19 cellular contexts compared by ENCODE assay signal in genomic region chr11:134716582-134716981, GRCh38.
DNase-seq lines count a peak whose midpoint lies in the region; ATAC-seq and TF ChIP-seq lines count a peak whose summit lies in the region.
"Had no signal": no experiment of that assay in that cellular context is flagged by ENCODE, and none has a peak within 500 bp of the region (broad histone marks: within the 10 kb centered on the region; RNA-seq: fewer than 3 reads in every experiment).

No MANE protein-coding gene starts in this region.

- no peak for TF ChIP-seq POLR2A in spleen (IDR thresholded peaks at IDR 0.05)

- ATAC-seq in HG02759 (IDR thresholded peaks at IDR 0.05; ENCODE audit: unreplicated experiment) = no peak
- ATAC-seq: A549 had no signal

- no peak for TF ChIP-seq CTCF in spleen (IDR thresholded peaks at IDR 0.05 in 8 of 11, conservative IDR thresholded peaks at IDR 0.05 in 3 of 11)

- intact Hi-C loops in spleen (cut with DNase I; ENCODE audit: low total_unique reads) = no loop called here

- no peaks in the 10 kb centered on the region for H3K4me1 ChIP-seq in spleen
- H3K4me1 ChIP-seq: A549, BE2C, HAP-1 had no signal

- H3K27ac ChIP-seq in spleen = no peak overlapping the region
- H3K27ac ChIP-seq: 22Rv1; A549; BLaER1 treated with 17β-estradiol and CSF1 and Interleukin-3, amounts not matched to agents 10 nM and 100 nM had no signal

- peak; percentile 4 for DNase-seq in NCI-H1694 (lab: John Stamatoyannopoulos, UW)
- no peak for DNase-seq in NCI-H1694 treated with DMSO at 0.1 percent for 48 hours (lab: John Stamatoyannopoulos, UW)
- peak; percentile 66 for DNase-seq in left kidney (ENCODE audit: low read depth, low spot score)
- peak; percentile 30 for DNase-seq in spleen
- no peak for DNase-seq in NCI-H748 treated with DMSO at 0.1 percent for 48 hours (lab: John Stamatoyannopoulos, UW)
- DNase-seq: ACHN; AML-193; BE2C; CD4-positive, alpha-beta T cell; CD8-positive, alpha-beta memory T cell; DMS 273 treated with DMSO at 0.1 percent for 48 hours; DMS79; GF-D8; GOT3 had no signal

- H3K4me3 ChIP-seq in spleen = no peak overlapping the region
- H3K4me3 ChIP-seq: A549; BLaER1 treated with 17β-estradiol and CSF1 and Interleukin-3, amounts not matched to agents 10 nM and 100 nM; HAP-1 had no signal

- H3K27me3 ChIP-seq in spleen (replicated peaks in 1 of 7) = peaks cover 0 to 25% (median 0%) of the 10 kb centered on the region in 7 donors
- H3K27me3 ChIP-seq: BLaER1 treated with 17β-estradiol and CSF1 and Interleukin-3, amounts not matched to agents 10 nM and 100 nM had no signal

- 57 to 77% (median 67%) methylated on average over 4 of the region's 4 CpGs for WGBS in spleen, 5 donors

- no peaks in the 10 kb centered on the region for H3K36me3 ChIP-seq in spleen
- H3K36me3 ChIP-seq: BE2C; BLaER1 treated with 17β-estradiol and CSF1 and Interleukin-3, amounts not matched to agents 10 nM and 100 nM; HAP-1 had no signal

- peaks cover 0 to 3% (median 0%) of the 10 kb centered on the region in 8 donors for H3K9me3 ChIP-seq in spleen
- H3K9me3 ChIP-seq: A549, BE2C, HAP-1 had no signal

Comparison
In these comparisons a context has a peak if more than half of its experiments do, and no peak if none do; other contexts are left out.
1. DNase-seq: peak in NCI-H1694 (single experiment), left kidney (single experiment) and spleen (single experiment); none in NCI-H1694 treated with DMSO at 0.1 percent for 48 hours (single experiment) and NCI-H748 treated with DMSO at 0.1 percent for 48 hours (single experiment).